ENCODE assay signal across 8 cellular contexts in the genomic region with DNA sequence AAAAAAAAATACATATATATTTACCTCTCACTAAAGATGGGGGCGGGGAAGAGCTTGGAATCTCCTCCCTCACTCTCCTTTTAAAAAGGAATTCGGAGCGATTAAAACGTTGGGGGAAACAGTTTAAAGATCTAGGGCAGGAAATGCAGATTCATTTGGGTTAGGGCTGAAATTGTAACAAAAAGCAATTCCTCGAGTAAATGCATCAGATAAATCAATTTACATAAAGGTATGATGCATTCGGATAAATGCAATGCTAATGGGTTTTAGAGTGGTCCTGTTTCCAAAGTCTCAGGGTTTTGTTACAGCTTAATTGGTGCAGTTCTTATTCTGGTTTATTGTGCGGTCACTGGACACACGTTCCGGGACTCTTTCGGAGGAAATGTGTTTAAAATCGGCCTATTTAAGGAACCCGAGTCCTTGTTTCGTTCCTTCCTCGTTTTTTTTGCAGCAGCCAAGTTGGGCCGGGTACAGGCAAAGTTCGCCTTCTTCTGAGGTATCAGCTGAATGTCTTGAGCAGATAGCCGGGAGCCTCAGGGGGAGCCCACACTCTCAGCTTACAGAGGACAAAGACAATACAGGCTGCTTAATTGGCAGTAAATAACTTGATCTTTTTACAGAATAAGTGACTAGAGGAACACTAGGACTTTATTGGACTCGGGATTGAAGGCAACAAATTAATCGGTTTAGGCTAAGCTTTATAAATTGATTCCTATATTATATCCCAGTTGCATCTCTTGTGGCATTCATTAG. TPM values are rescaled to one million over a fixed set of nuclear protein-coding genes. Genes with fewer than 3 reads are reported as not detected.
DNase-seq lines count a peak whose midpoint lies in the region; ATAC-seq, FAIRE-seq and TF ChIP-seq lines count a peak whose summit lies in the region.

No MANE protein-coding gene starts in this region.

- H3K9me3 ChIP-seq in K562 (replicated peaks; ENCODE audit: control insufficient read depth, insufficient read depth, low read depth, low read length) (no peaks in the 10 kb centered on the region), iPS-15b (ENCODE audit: control insufficient read depth, insufficient read depth, low read length) (no peaks in the 10 kb centered on the region)

- TF ChIP-seq CTCF in K562 (IDR thresholded peaks at IDR 0.05 in 2 of 3, conservative IDR thresholded peaks at IDR 0.05 in 1 of 3; ENCODE audit: insufficient read depth in 2 of 3, low read depth in 1 of 3, low read length in 3 of 3): no peak

- CTCF ChIA-PET in activated CD4-positive, alpha-beta T cell treated with anti-CD3 and anti-CD28 coated beads, Interleukin-2, amount 10 ng/mL, durations not matched to agents 7 days and 5 days (lab: Charles Lee): interaction anchor here (0.7 to 1.3 kb wide), 3 partner anchors 45 to 1028 kb away, joined by 3 to 4 read pairs (median 3); no protein-coding TSS in a partner anchor
- CTCF ChIA-PET in K562 (lab: Yijun Ruan, JAX; ENCODE audit: low intra/inter-chr PET ratio): no interaction called here

- H3K9ac ChIP-seq in K562 (ENCODE audit: insufficient read depth in 1 of 2, low read depth in 2 of 2, low read length in 2 of 2) (peak overlapping the region; percentile 75 to 77; a peak in 3 of 4 replicates), iPS-15b (ENCODE audit: low read depth, low read length) (peak overlapping the region; percentile 77)

- intact Hi-C loops in K562 (cut with micrococcal nuclease): loop anchor here (10.0 kb wide), 1 partner anchor 1354 kb away; a partner anchor contains a TSS

- no peaks in the 10 kb centered on the region for H3K9me3 Mint-ChIP-seq in activated CD4-positive, alpha-beta T cell treated with anti-CD3 and anti-CD28 coated beads, Interleukin-2, amount 10 ng/mL, durations not matched to agents 7 days and 5 days

- H3K79me2 ChIP-seq in K562 (ENCODE audit: control insufficient read depth, insufficient read depth, low read length): peaks cover 32% of the 10 kb centered on the region

- no peak for DNase-seq in activated CD4-positive, alpha-beta T cell treated with anti-CD3 and anti-CD28 coated beads, Interleukin-2, amount 10 ng/mL, durations not matched to agents 7 days and 5 days
- DNase-seq in activated CD4-positive, alpha-beta T cell treated with anti-CD3 and anti-CD28 coated beads for 1 hour: no peak
- DNase-seq in NCI-H82 treated with DMSO at 0.1 percent for 48 hours (lab: John Stamatoyannopoulos, UW; ENCODE audit: unreplicated experiment) (peak; percentile 98), K562 (ENCODE audit: extremely low read depth in 1 of 4, low spot score in 3 of 4) (peak in 2 of 4 experiments; percentile 43 to 56), skeletal muscle cell (ENCODE audit: low read depth) (no peak)

- peak overlapping the region; percentile 96 for H3K27ac Mint-ChIP-seq in activated CD4-positive, alpha-beta T cell treated with anti-CD3 and anti-CD28 coated beads, Interleukin-2, amount 10 ng/mL, durations not matched to agents 7 days and 5 days

- H3K4me3 ChIP-seq in K562: peak overlapping the region; percentile 80
- H3K4me3 ChIP-seq in iPS-15b (ENCODE audit: low read depth, low read length): peak overlapping the region; percentile 57
- H3K4me3 ChIP-seq in skeletal muscle cell (ENCODE audit: low read depth, low read length): peak overlapping the region; percentile 70

- peaks cover 17 to 20% of the 10 kb centered on the region in 2 experiments; a peak in 4 of 5 replicates for H3K4me1 ChIP-seq in K562 (replicated peaks in 1 of 2; ENCODE audit: control insufficient read depth in 2 of 2, insufficient read depth in 2 of 2, low read length in 2 of 2)
- H3K4me1 ChIP-seq in iPS-15b (ENCODE audit: control insufficient read depth, insufficient read depth, low read length): peaks cover 21% of the 10 kb centered on the region

- peak overlapping the region; percentile 79 for H3K4me2 ChIP-seq in K562 (ENCODE audit: insufficient read depth, low read length)

- peaks cover 29% of the 10 kb centered on the region for H3K36me3 Mint-ChIP-seq in activated CD4-positive, alpha-beta T cell treated with anti-CD3 and anti-CD28 coated beads, Interleukin-2, amount 10 ng/mL, durations not matched to agents 7 days and 5 days (ENCODE audit: low read depth)

- peaks cover 27% of the 10 kb centered on the region for H3K27me3 Mint-ChIP-seq in activated CD4-positive, alpha-beta T cell treated with anti-CD3 and anti-CD28 coated beads, Interleukin-2, amount 10 ng/mL, durations not matched to agents 7 days and 5 days

- no TSS peak for BruUV-seq in K562 (replicated peaks; lab: Mats Ljungman, UMichigan)

- no peak for TF ChIP-seq POLR2A in K562 (conservative IDR thresholded peaks at IDR 0.05)

- TF ChIP-seq RAD21 in K562 (CRISPR knock-in tag; conservative IDR thresholded peaks at IDR 0.05 in 1 of 2, IDR thresholded peaks at IDR 0.05 in 1 of 2): no peak

- POLR2A ChIA-PET in activated CD4-positive, alpha-beta T cell treated with anti-CD3 and anti-CD28 coated beads, Interleukin-2, amount 10 ng/mL, durations not matched to agents 7 days and 5 days (lab: Charles Lee): interaction anchor here (0.6 kb wide), 1 partner anchor 1354 kb away, joined by 4 read pairs; a partner anchor contains a TSS
- POLR2A ChIA-PET in K562 (lab: Yijun Ruan, JAX): interaction anchor here (0.6 to 2.2 kb wide), 7 partner anchors 12 to 166 kb away, joined by 3 to 13 read pairs (median 3); no protein-coding TSS in a partner anchor

- no peaks in the 10 kb centered on the region; the same call in 1 of the 2 replicates for H4K20me1 ChIP-seq in K562 (replicated peaks; ENCODE audit: control insufficient read depth, insufficient read depth, low read length)

- in situ Hi-C loops in K562 (cut with MboI): no loop called here

- H3K27me3 ChIP-seq in K562 (ENCODE audit: control insufficient read depth in 2 of 2, insufficient read depth in 2 of 2, low read length in 2 of 2) (no peaks in the 10 kb centered on the region), iPS-15b (ENCODE audit: control insufficient read depth, insufficient read depth, low read length) (no peaks in the 10 kb centered on the region)

- TF ChIP-seq EP300 in K562 (IDR thresholded peaks at IDR 0.05; ENCODE audit: low read length): no peak

- no peak for ATAC-seq in K562
- ATAC-seq in GM18511 (IDR thresholded peaks at IDR 0.05; ENCODE audit: unreplicated experiment): no peak
- no peak for ATAC-seq in HG02981 (IDR thresholded peaks at IDR 0.05; ENCODE audit: unreplicated experiment)

- peak; percentile 76 for FAIRE-seq in K562 (lab: Jason Lieb, UNC)

- peak overlapping the region; percentile 84; the same call in 2 of the 3 replicates for H3K27ac ChIP-seq in K562 (ENCODE audit: extremely low read depth, low read depth, low read length)

- 2% methylated on average over 19 of the region's 19 CpGs for WGBS in K562 (ENCODE audit: insufficient coverage, low coverage, missing lambda C conversion rate)

- H3K36me3 ChIP-seq in K562 (ENCODE audit: control insufficient read depth, insufficient read depth, low read length) (peaks cover 9% of the 10 kb centered on the region; the same call in 2 of the 3 replicates), iPS-15b (ENCODE audit: control insufficient read depth, insufficient read depth, low read length) (no peaks in the 10 kb centered on the region)

- peaks cover 54% of the 10 kb centered on the region for H3K4me1 Mint-ChIP-seq in activated CD4-positive, alpha-beta T cell treated with anti-CD3 and anti-CD28 coated beads, Interleukin-2, amount 10 ng/mL, durations not matched to agents 7 days and 5 days

- peak overlapping the region; percentile 27; the same call in 1 of the 2 replicates for H2AFZ ChIP-seq in K562 (ENCODE audit: low read depth, low read length)

- no peaks in the 10 kb centered on the region for H3K9me1 ChIP-seq in K562 (ENCODE audit: control insufficient read depth, insufficient read depth, low read length)

- H3K4me3 Mint-ChIP-seq in activated CD4-positive, alpha-beta T cell treated with anti-CD3 and anti-CD28 coated beads, Interleukin-2, amount 10 ng/mL, durations not matched to agents 7 days and 5 days: peak overlapping the region; percentile 74

TF ChIP-seq in K562, 482 proteins besides CTCF, POLR2A, EP300 and RAD21 (continues in another document):
- TF ChIP-seq, protein P1, sequence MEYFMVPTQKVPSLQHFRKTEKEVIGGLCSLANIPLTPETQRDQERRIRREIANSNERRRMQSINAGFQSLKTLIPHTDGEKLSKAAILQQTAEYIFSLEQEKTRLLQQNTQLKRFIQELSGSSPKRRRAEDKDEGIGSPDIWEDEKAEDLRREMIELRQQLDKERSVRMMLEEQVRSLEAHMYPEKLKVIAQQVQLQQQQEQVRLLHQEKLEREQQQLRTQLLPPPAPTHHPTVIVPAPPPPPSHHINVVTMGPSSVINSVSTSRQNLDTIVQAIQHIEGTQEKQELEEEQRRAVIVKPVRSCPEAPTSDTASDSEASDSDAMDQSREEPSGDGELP (CRISPR knock-in tag; IDR thresholded peaks at IDR 0.05; ENCODE audit: borderline replicate concordance): 0 out of 2 replicates have a peak, but pooled peaks have one; percentile 37
- TF ChIP-seq SAP30 (IDR thresholded peaks at IDR 0.05; ENCODE audit: borderline replicate concordance, insufficient read depth, low read depth, low read length, poor library complexity, severe bottlenecking): no peak

RNA-seq across cellular contexts. Expression of a gene that starts 1.7 kb away (rescaled TPM):
- total RNA-seq in activated CD4-positive, alpha-beta T cell treated with anti-CD3 and anti-CD28 coated beads, Interleukin-2, amount 10 ng/mL, durations not matched to agents 7 days and 5 days: 10 to 100 TPM; 22.9 to 27.2 TPM
- total RNA-seq in K562 (2011; cell fraction: chromatin; rRNA removed; ENCODE audit: low replicate concordance): 7.3 and 9.3 TPM in 2 replicates
- 6.3 and 8.3 TPM in 2 replicates for total RNA-seq in K562 (2011; cell fraction: nucleolus; rRNA removed)
- total RNA-seq in K562 (2011; cell fraction: nucleoplasm; rRNA removed): 7.6 and 10.4 TPM in 2 replicates
- total RNA-seq in K562 (2014; rRNA removed): 12.7 and 13.4 TPM in 2 replicates
- total RNA-seq in K562 (2014; rRNA removed; fragmentation: Illumina TruSeq; extraction: Trizol): 23.3 and 24.3 TPM in 2 replicates
- 16.0 and 17.5 TPM in 2 replicates for total RNA-seq in K562 (2015; rRNA removed; fragmentation: Illumina TruSeq; extraction: Trizol)
- total RNA-seq in K562 (2021): 32.0 and 32.9 TPM in 2 replicates
- 35.3 and 40.4 TPM in 2 replicates for polyA plus RNA-seq in K562 (2011; rRNA removed)
- polyA plus RNA-seq in K562 (2011; cell fraction: cytosol; rRNA removed): 30.5 and 34.8 TPM in 2 replicates
- polyA plus RNA-seq in K562 (2011; cell fraction: nucleus; rRNA removed): 26.9 and 35.6 TPM in 2 replicates
- polyA plus RNA-seq in K562 (2012): 23.1 and 41.8 TPM in 2 replicates
- 24.3 and 33.2 TPM in 2 replicates for polyA plus RNA-seq in K562 (2014; fragmentation: Illumina TruSeq; extraction: Trizol)
- polyA plus RNA-seq in K562 (2014; fragmentation: Nextera tagmentation; extraction: Ambion mirVana): 1 to 10 TPM; 3.1 to 3.5 TPM
- 22.4 and 23.9 TPM in 2 replicates for polyA plus RNA-seq in K562 (2014; rRNA removed)
- polyA minus RNA-seq in K562 (2011; rRNA and poly(A)+ RNA removed): 17.1 and 18.6 TPM in 2 replicates
- polyA minus RNA-seq in K562 (2011; cell fraction: cytosol; rRNA and poly(A)+ RNA removed): 7.4 and 7.5 TPM in 2 replicates
- polyA minus RNA-seq in K562 (2011; cell fraction: nucleus; rRNA and poly(A)+ RNA removed): 11.7 and 15.9 TPM in 2 replicates
